14 cellular contexts compared by ENCODE assay signal in the genomic region with DNA sequence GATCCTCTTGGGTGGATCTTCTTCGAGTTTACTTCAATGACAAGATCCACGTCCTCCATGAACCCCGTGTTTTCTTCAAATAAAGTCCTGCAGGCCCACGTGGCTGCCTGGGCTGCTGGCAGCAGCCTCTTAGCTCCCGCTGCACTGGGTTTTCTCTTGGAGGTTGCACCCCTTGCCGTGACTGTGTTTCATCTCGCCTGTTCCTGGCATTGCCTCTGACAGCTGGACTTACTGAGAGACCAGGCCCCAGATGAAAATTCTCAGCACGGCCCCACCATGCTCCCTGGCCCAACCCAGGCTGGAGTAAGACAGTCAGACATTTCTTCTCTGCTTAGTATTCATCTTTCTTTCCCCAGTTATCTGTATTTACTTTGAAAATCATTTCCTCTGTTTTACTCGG.
DNase-seq lines count a peak whose midpoint lies in the region; ATAC-seq, FAIRE-seq and TF ChIP-seq lines count a peak whose summit lies in the region.
"Had no signal": no experiment of that assay in that cellular context is flagged by ENCODE, and none has a peak within 500 bp of the region (broad histone marks: within the 10 kb centered on the region; RNA-seq: fewer than 3 reads in every experiment).

No MANE protein-coding gene starts in this region.

- peak overlapping the region; percentile 77 to 80 for H3K27ac ChIP-seq in ascending aorta
- H3K27ac ChIP-seq in heart right ventricle, result peak overlapping the region in 8 of 10 donors; percentile 36 to 67 (median 52)
- H3K27ac ChIP-seq in prostate gland, result peak overlapping the region; percentile 51 to 74
- H3K27ac ChIP-seq: A549, cardiac muscle cell had no signal

- peak; percentile 43 to 79 (median 61) for ATAC-seq in heart right ventricle
- ATAC-seq in HG03097 (IDR thresholded peaks at IDR 0.05; ENCODE audit: low FRiP score, unreplicated experiment), result no peak
- ATAC-seq in GM19328 (IDR thresholded peaks at IDR 0.05; ENCODE audit: unreplicated experiment), result no peak
- ATAC-seq: A549; natural killer cell treated with Interleukin-12 subunit alpha and Interleukin-12 subunit beta and Interleukin-15 and Interleukin-18, amount 100 ng/mL, for 72 hours had no signal

- peak; percentile 22 for DNase-seq in AG08396 (ENCODE audit: low spot score)
- DNase-seq in ascending aorta (ENCODE audit: low spot score in 2 of 2), result no peak
- peak in 1 of 2 donors; percentile 16 for DNase-seq in heart right ventricle
- DNase-seq in prostate gland (ENCODE audit: low spot score), result no peak
- DNase-seq in HTR-8/SVneo (ENCODE audit: insufficient read length, low spot score), result no peak
- DNase-seq in NCI-H446 (lab: John Stamatoyannopoulos, UW), result no peak
- DNase-seq: activated CD4-positive, alpha-beta T cell treated with anti-CD3 and anti-CD28 coated beads, Interleukin-2, amount 10 ng/mL, durations not matched to agents 24 days and 14 days; Kasumi-1 had no signal

- peak overlapping the region in 1 of 2 donors; percentile 37 for H3K4me3 ChIP-seq in ascending aorta
- no peak overlapping the region for H3K4me3 ChIP-seq in heart right ventricle
- no peak overlapping the region for H3K4me3 ChIP-seq in prostate gland
- H3K4me3 ChIP-seq: A549, cardiac muscle cell had no signal

- H3K27me3 ChIP-seq in ascending aorta (no peaks in the 10 kb centered on the region), heart right ventricle (peaks cover 0 to 7% (median 3%) of the 10 kb centered on the region in 7 donors), prostate gland (replicated peaks; ENCODE audit: insufficient read depth) (no peaks in the 10 kb centered on the region)

- peaks cover 15 to 18% of the 10 kb centered on the region in 2 donors for H3K4me1 ChIP-seq in ascending aorta
- H3K4me1 ChIP-seq in heart right ventricle, result peaks cover 0 to 14% (median 0%) of the 10 kb centered on the region in 9 donors
- peaks cover 15% of the 10 kb centered on the region for H3K4me1 ChIP-seq in prostate gland (replicated peaks)
- H3K4me1 ChIP-seq: A549 had no signal

- TF ChIP-seq CTCF in ascending aorta (IDR thresholded peaks at IDR 0.05) (no peak), heart right ventricle (IDR thresholded peaks at IDR 0.05) (no peak), prostate gland (IDR thresholded peaks at IDR 0.05) (no peak)

- H3K9me3 ChIP-seq in ascending aorta (no peaks in the 10 kb centered on the region), heart right ventricle (no peaks in the 10 kb centered on the region), prostate gland (no peaks in the 10 kb centered on the region)
- H3K9me3 ChIP-seq: A549 had no signal

- no peaks in the 10 kb centered on the region for H3K36me3 ChIP-seq in ascending aorta
- no peaks in the 10 kb centered on the region for H3K36me3 ChIP-seq in heart right ventricle
- no peaks in the 10 kb centered on the region for H3K36me3 ChIP-seq in prostate gland
- H3K36me3 ChIP-seq: cardiac muscle cell had no signal

- TF ChIP-seq POLR2A in prostate gland (IDR thresholded peaks at IDR 0.05), result no peak

- WGBS in heart right ventricle, 2 donors, result 45 to 47% methylated on average over 9 of the region's 9 CpGs
- WGBS in prostate gland, result 50% methylated on average over 9 of the region's 9 CpGs

- no peak for FAIRE-seq in HTR-8/SVneo (lab: Jason Lieb, UNC)
- FAIRE-seq: A549, urothelium cell line had no signal

- intact Hi-C loops in ascending aorta (cut with DNase I) (loop anchor here (2.0 kb wide), 2 partner anchors 67 to 435 kb away; no protein-coding TSS in a partner anchor), heart right ventricle (cut with DNase I) (no loop called here), prostate gland (cut with DNase I) (loop anchor here (2.0 to 10.0 kb wide), 2 partner anchors 67 to 269 kb away; no protein-coding TSS in a partner anchor)

Comparison
In these comparisons a context has a peak if more than half of its experiments do, and no peak if none do; other contexts are left out.
1. ATAC-seq: peak in heart right ventricle (8 of 8); none in HG03097 (single experiment) and GM19328 (single experiment).
2. intact Hi-C loops: an anchor here in ascending aorta (2.0 kb wide) and prostate gland (2.0 to 10.0 kb wide); none called in heart right ventricle.
3. Peak in every context shown above with its lines, with median percentiles within 50 percentile points of each other: H3K27ac ChIP-seq.